ENCODE assay signal across 1 cellular context in genomic region chr6:49462927-49463611, GRCh38.
TF ChIP-seq lines count a peak whose summit lies in the region.

TSS of gene CENPQ (plus strand) at chr6:49463370. CDS start at chr6:49470177, 6,807 bp downstream.
TSS of gene MMUT (minus strand) at chr6:49463253. CDS start at chr6:49459466, 3,787 bp downstream.

TF ChIP-seq in K562, 482 proteins besides CTCF, POLR2A, EP300 and RAD21 (continued from another document):
- TF ChIP-seq TCF15 (CRISPR knock-in tag; IDR thresholded peaks at IDR 0.05): no peak
- peak; percentile 60; the same call in 1 of the 2 replicates for TF ChIP-seq CBX1 (IDR thresholded peaks at IDR 0.05; ENCODE audit: low read depth)
- peak; percentile 89 for TF ChIP-seq POLR2H (tag; IDR thresholded peaks at IDR 0.05; ENCODE audit: low read depth)
- TF ChIP-seq TEAD2 (tag; IDR thresholded peaks at IDR 0.05): no peak
- 0 out of 2 replicates have a peak, but pooled peaks have one; percentile 87 for TF ChIP-seq FOXK1 (CRISPR knock-in tag; IDR thresholded peaks at IDR 0.05; ENCODE audit: borderline replicate concordance)
- TF ChIP-seq ZKSCAN8 (CRISPR knock-in tag; IDR thresholded peaks at IDR 0.05): no peak
- peak; percentile 52 for TF ChIP-seq MEIS2 (IDR thresholded peaks at IDR 0.05; ENCODE audit: partially characterized antibody)
- no peak for TF ChIP-seq ZNF140 (CRISPR knock-in tag; IDR thresholded peaks at IDR 0.05)
- TF ChIP-seq GTF2F1 (IDR thresholded peaks at IDR 0.05; ENCODE audit: low read depth, low read length): no peak
- TF ChIP-seq XRCC4 (IDR thresholded peaks at IDR 0.05; ENCODE audit: extremely low read depth, insufficient read depth, insufficient read length): no peak
- no peak for TF ChIP-seq ZNF274 (IDR thresholded peaks at IDR 0.05; ENCODE audit: borderline replicate concordance, low read depth, low read length)
- peak; percentile 49 for TF ChIP-seq FOXM1 (IDR thresholded peaks at IDR 0.05; ENCODE audit: low read depth)
- TF ChIP-seq FOXM1 (CRISPR knock-in tag; IDR thresholded peaks at IDR 0.05; ENCODE audit: low read depth): no peak; the same call in 1 of the 2 replicates
- peak; percentile 64; the same call in 1 of the 2 replicates for TF ChIP-seq SMAD4 (CRISPR knock-in tag; conservative IDR thresholded peaks at IDR 0.05)
- no peak for TF ChIP-seq ZNF507 (tag; conservative IDR thresholded peaks at IDR 0.05)
- TF ChIP-seq MED1 (CRISPR knock-in tag; IDR thresholded peaks at IDR 0.05; ENCODE audit: borderline replicate concordance): no peak
- TF ChIP-seq SRSF3 (IDR thresholded peaks at IDR 0.05; ENCODE audit: insufficient read depth, low read length): no peak
- TF ChIP-seq PHB (CRISPR knock-in tag; IDR thresholded peaks at IDR 0.05): no peak
- TF ChIP-seq ZNF263 (CRISPR knock-in tag; IDR thresholded peaks at IDR 0.05; ENCODE audit: borderline replicate concordance): peak; percentile 46; the same call in 1 of the 2 replicates
- TF ChIP-seq, protein P1, sequence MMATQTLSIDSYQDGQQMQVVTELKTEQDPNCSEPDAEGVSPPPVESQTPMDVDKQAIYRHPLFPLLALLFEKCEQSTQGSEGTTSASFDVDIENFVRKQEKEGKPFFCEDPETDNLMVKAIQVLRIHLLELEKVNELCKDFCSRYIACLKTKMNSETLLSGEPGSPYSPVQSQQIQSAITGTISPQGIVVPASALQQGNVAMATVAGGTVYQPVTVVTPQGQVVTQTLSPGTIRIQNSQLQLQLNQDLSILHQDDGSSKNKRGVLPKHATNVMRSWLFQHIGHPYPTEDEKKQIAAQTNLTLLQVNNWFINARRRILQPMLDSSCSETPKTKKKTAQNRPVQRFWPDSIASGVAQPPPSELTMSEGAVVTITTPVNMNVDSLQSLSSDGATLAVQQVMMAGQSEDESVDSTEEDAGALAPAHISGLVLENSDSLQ (IDR thresholded peaks at IDR 0.05): peak; percentile 85
- TF ChIP-seq RNF2 (IDR thresholded peaks at IDR 0.05): peak; percentile 24; the same call in 1 of the 2 replicates
- TF ChIP-seq CBX3 (IDR thresholded peaks at IDR 0.05; ENCODE audit: borderline replicate concordance in 1 of 2, low read length in 2 of 2): peak in 1 of 2 experiments; percentile 62; a peak in 2 of 3 replicates
- TF ChIP-seq PHTF2 (CRISPR knock-in tag; IDR thresholded peaks at IDR 0.05): no peak
- TF ChIP-seq HDAC6 (IDR thresholded peaks at IDR 0.05; ENCODE audit: low read depth, low read length): no peak
- TF ChIP-seq SAP30 (IDR thresholded peaks at IDR 0.05; ENCODE audit: borderline replicate concordance, insufficient read depth, low read depth, low read length, poor library complexity, severe bottlenecking): peak; percentile 91
- TF ChIP-seq EZH2 (IDR thresholded peaks at IDR 0.05; ENCODE audit: borderline replicate concordance, low read depth, low read length): no peak
- TF ChIP-seq ILK (tag; IDR thresholded peaks at IDR 0.05; ENCODE audit: borderline replicate concordance, low read depth): no peak
- TF ChIP-seq RHOXF2B (CRISPR knock-in tag; conservative IDR thresholded peaks at IDR 0.05): no peak
- TF ChIP-seq, protein P2, sequence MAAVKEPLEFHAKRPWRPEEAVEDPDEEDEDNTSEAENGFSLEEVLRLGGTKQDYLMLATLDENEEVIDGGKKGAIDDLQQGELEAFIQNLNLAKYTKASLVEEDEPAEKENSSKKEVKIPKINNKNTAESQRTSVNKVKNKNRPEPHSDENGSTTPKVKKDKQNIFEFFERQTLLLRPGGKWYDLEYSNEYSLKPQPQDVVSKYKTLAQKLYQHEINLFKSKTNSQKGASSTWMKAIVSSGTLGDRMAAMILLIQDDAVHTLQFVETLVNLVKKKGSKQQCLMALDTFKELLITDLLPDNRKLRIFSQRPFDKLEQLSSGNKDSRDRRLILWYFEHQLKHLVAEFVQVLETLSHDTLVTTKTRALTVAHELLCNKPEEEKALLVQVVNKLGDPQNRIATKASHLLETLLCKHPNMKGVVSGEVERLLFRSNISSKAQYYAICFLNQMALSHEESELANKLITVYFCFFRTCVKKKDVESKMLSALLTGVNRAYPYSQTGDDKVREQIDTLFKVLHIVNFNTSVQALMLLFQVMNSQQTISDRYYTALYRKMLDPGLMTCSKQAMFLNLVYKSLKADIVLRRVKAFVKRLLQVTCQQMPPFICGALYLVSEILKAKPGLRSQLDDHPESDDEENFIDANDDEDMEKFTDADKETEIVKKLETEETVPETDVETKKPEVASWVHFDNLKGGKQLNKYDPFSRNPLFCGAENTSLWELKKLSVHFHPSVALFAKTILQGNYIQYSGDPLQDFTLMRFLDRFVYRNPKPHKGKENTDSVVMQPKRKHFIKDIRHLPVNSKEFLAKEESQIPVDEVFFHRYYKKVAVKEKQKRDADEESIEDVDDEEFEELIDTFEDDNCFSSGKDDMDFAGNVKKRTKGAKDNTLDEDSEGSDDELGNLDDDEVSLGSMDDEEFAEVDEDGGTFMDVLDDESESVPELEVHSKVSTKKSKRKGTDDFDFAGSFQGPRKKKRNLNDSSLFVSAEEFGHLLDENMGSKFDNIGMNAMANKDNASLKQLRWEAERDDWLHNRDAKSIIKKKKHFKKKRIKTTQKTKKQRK (IDR thresholded peaks at IDR 0.05; ENCODE audit: borderline replicate concordance, low read depth, low read length): no peak
- 0 out of 2 replicates have a peak, but pooled peaks have one; percentile 51 for TF ChIP-seq GATA2 (CRISPR knock-in tag; IDR thresholded peaks at IDR 0.05)
- TF ChIP-seq ELF4 (CRISPR knock-in tag; IDR thresholded peaks at IDR 0.05): peak; percentile 91
- TF ChIP-seq TAL1 (IDR thresholded peaks at IDR 0.05): no peak
- TF ChIP-seq USF2 (CRISPR knock-in tag; IDR thresholded peaks at IDR 0.05): no peak
- TF ChIP-seq BDP1 (IDR thresholded peaks at IDR 0.05; ENCODE audit: insufficient read depth, insufficient read length): no peak
- TF ChIP-seq JUNB (CRISPR knock-in tag; conservative IDR thresholded peaks at IDR 0.05): no peak
- TF ChIP-seq KLF10 (CRISPR knock-in tag; IDR thresholded peaks at IDR 0.05): no peak
- TF ChIP-seq HDAC1 (IDR thresholded peaks at IDR 0.05): peak; percentile 72 to 95; a peak in 3 of 4 replicates
- no peak for TF ChIP-seq ZNF444 (CRISPR knock-in tag; IDR thresholded peaks at IDR 0.05)
- no peak for TF ChIP-seq STAT5B (CRISPR knock-in tag; IDR thresholded peaks at IDR 0.05)
- no peak for TF ChIP-seq CREB5 (CRISPR knock-in tag; IDR thresholded peaks at IDR 0.05)
- no peak for TF ChIP-seq OTX1 (CRISPR knock-in tag; IDR thresholded peaks at IDR 0.05)
- TF ChIP-seq NFATC3 (IDR thresholded peaks at IDR 0.05): 0 out of 2 replicates have a peak, but pooled peaks have one; percentile 25
- no peak for TF ChIP-seq ZNF354B (CRISPR knock-in tag; IDR thresholded peaks at IDR 0.05)
- peak; percentile 34 for TF ChIP-seq ZFP36 (IDR thresholded peaks at IDR 0.05; ENCODE audit: low read depth, low read length, partially characterized antibody)
- peak; percentile 48 for TF ChIP-seq NFRKB (IDR thresholded peaks at IDR 0.05; ENCODE audit: low read depth)
TF ChIP-seq in K562: peak in this region for 161.
